ENCODE assay signal across 2 cellular contexts in genomic region chr10:3924344-3924743, GRCh38.
A peak's percentile ranks its signal among the peaks of the same experiment; 100 is the strongest.
TF ChIP-seq lines count a peak whose summit lies in the region.

No MANE protein-coding gene starts in this region.

TF ChIP-seq in HEK293, 187 proteins besides CTCF, POLR2A, EP300 and RAD21 (continued from another document and continues in another):
- TF ChIP-seq PRDM6 (tag by site-specific recombination; IDR thresholded peaks at IDR 0.05) = no peak
- no peak for TF ChIP-seq KLF16 (tag by site-specific recombination; IDR thresholded peaks at IDR 0.05)
- TF ChIP-seq ZNF174 (tag by site-specific recombination; IDR thresholded peaks at IDR 0.05) = no peak
- peak; percentile 58 for TF ChIP-seq ZNF629 (tag by site-specific recombination; IDR thresholded peaks at IDR 0.05)
- 0 out of 2 replicates have a peak, but pooled peaks have one; percentile 28 for TF ChIP-seq ZSCAN23 (tag by site-specific recombination; IDR thresholded peaks at IDR 0.05)
- no peak for TF ChIP-seq ZNF157 (tag by site-specific recombination; IDR thresholded peaks at IDR 0.05)
- no peak for TF ChIP-seq ZNF626 (tag by site-specific recombination; IDR thresholded peaks at IDR 0.05)
- TF ChIP-seq ZNF140 (tag by site-specific recombination; IDR thresholded peaks at IDR 0.05) = no peak
- TF ChIP-seq SCRT2 (tag by site-specific recombination; IDR thresholded peaks at IDR 0.05) = 0 out of 2 replicates have a peak, but pooled peaks have one; percentile 15
- no peak for TF ChIP-seq ZNF473 (tag by site-specific recombination; IDR thresholded peaks at IDR 0.05)
- TF ChIP-seq MZF1 (tag by site-specific recombination; IDR thresholded peaks at IDR 0.05; ENCODE audit: borderline replicate concordance) = no peak
- no peak for TF ChIP-seq ZNF501 (tag by site-specific recombination; IDR thresholded peaks at IDR 0.05)
- no peak; the same call in 1 of the 2 replicates for TF ChIP-seq TSHZ1 (tag by site-specific recombination; IDR thresholded peaks at IDR 0.05; ENCODE audit: borderline replicate concordance)
- TF ChIP-seq ZNF513 (tag by site-specific recombination; IDR thresholded peaks at IDR 0.05) = no peak
- TF ChIP-seq GLI2 (tag by site-specific recombination; IDR thresholded peaks at IDR 0.05; ENCODE audit: borderline replicate concordance, low read depth) = no peak
- no peak for TF ChIP-seq BCL11B (tag by site-specific recombination; IDR thresholded peaks at IDR 0.05; ENCODE audit: low read depth)
- no peak for TF ChIP-seq ZNF555 (tag by site-specific recombination; conservative IDR thresholded peaks at IDR 0.05)
- TF ChIP-seq ATF2 (tag by site-specific recombination; IDR thresholded peaks at IDR 0.05; ENCODE audit: low read depth) = 0 out of 2 replicates have a peak, but pooled peaks have one; percentile 15
- TF ChIP-seq INSM2 (tag by site-specific recombination; IDR thresholded peaks at IDR 0.05) = peak; percentile 44; the same call in 1 of the 2 replicates

TF ChIP-seq in SK-N-SH, 30 proteins besides CTCF, POLR2A, EP300 and RAD21 (continued from another document):
- no peak for TF ChIP-seq USF2 (IDR thresholded peaks at IDR 0.05; ENCODE audit: borderline replicate concordance, low read depth, low read length)
- TF ChIP-seq CHD2 (IDR thresholded peaks at IDR 0.05; ENCODE audit: low read length, partially characterized antibody) = no peak
- peak; percentile 62; the same call in 1 of the 2 replicates for TF ChIP-seq FOSL2 (IDR thresholded peaks at IDR 0.05; ENCODE audit: borderline replicate concordance, low read depth)
- TF ChIP-seq RFX5 (IDR thresholded peaks at IDR 0.05; ENCODE audit: low read length) = no peak
- no peak for TF ChIP-seq FOXJ3 (CRISPR knock-in tag; IDR thresholded peaks at IDR 0.05)
- TF ChIP-seq ZBTB33 (IDR thresholded peaks at IDR 0.05; ENCODE audit: borderline replicate concordance, low read depth) = no peak
- peak; percentile 14; the same call in 1 of the 2 replicates for TF ChIP-seq POLR2AphosphoS5 (IDR thresholded peaks at IDR 0.05; ENCODE audit: low read depth, low read length)
- TF ChIP-seq SIN3A (IDR thresholded peaks at IDR 0.05; ENCODE audit: borderline replicate concordance, low read depth, low read length) = no peak
- TF ChIP-seq TAF1 (IDR thresholded peaks at IDR 0.05; ENCODE audit: borderline replicate concordance, low read depth, low read length) = no peak
- peak; percentile 35; the same call in 1 of the 2 replicates for TF ChIP-seq NFIC (IDR thresholded peaks at IDR 0.05; ENCODE audit: borderline replicate concordance)
- no peak for TF ChIP-seq USF1 (IDR thresholded peaks at IDR 0.05; ENCODE audit: borderline replicate concordance, low read depth)
- TF ChIP-seq RXRA (IDR thresholded peaks at IDR 0.05; ENCODE audit: borderline replicate concordance, low read depth) = no peak
- no peak for TF ChIP-seq GATA2 (CRISPR knock-in tag; IDR thresholded peaks at IDR 0.05)
- TF ChIP-seq TCF12 (IDR thresholded peaks at IDR 0.05) = peak; percentile 51; the same call in 1 of the 2 replicates
- peak; percentile 62 for TF ChIP-seq PBX3 (IDR thresholded peaks at IDR 0.05)
- TF ChIP-seq MXI1 (IDR thresholded peaks at IDR 0.05; ENCODE audit: low read depth, low read length) = no peak
- no peak for TF ChIP-seq FOXM1 (IDR thresholded peaks at IDR 0.05; ENCODE audit: low read depth)
- TF ChIP-seq SMC3 (IDR thresholded peaks at IDR 0.05; ENCODE audit: low read depth, low read length) = no peak
